Comparison of ENCODE assay signal across 11 cellular contexts in genomic region chr7:44238116-44238695, GRCh38. TPM values are rescaled to one million over a fixed set of nuclear protein-coding genes. Genes with fewer than 3 reads are reported as not detected.
"Had no signal": no experiment of that assay in that cellular context is flagged by ENCODE, and none has a peak within 500 bp of the region (broad histone marks: within the 10 kb centered on the region; RNA-seq: fewer than 3 reads in every experiment).

No MANE protein-coding gene starts in this region.

- H3K36me3 Mint-ChIP-seq: IgD-negative memory B cell had no signal

- FAIRE-seq: HepG2 had no signal

- ATAC-seq: HCT116, HepG2 had no signal

- H3K27ac Mint-ChIP-seq: IgD-negative memory B cell had no signal

- H3K9me3 Mint-ChIP-seq: IgD-negative memory B cell had no signal

- H3K4me1 ChIP-seq: HAP-1 had no signal

- H3K4me3 Mint-ChIP-seq: IgD-negative memory B cell had no signal

- H3K27ac ChIP-seq: GM23248, HL-60 had no signal

- H3K36me3 ChIP-seq: HAP-1 had no signal

- DNase-seq: GM23248, GOT3, H7, KG1 had no signal

- H3K4me3 ChIP-seq: GM23248, HAP-1 had no signal

- H3K9ac ChIP-seq: GM23248 had no signal

- H2AFZ ChIP-seq: GM23248 had no signal

- H3K9me3 ChIP-seq: HAP-1 had no signal

RNA-seq across cellular contexts. Expression of gene GCK, which starts 49.0 kb away (rescaled TPM):
- total RNA-seq: H4, HepG2, HT1080 had no signal
- polyA plus RNA-seq: HepG2 had no signal
